Comparison of ENCODE assay signal across 8 cellular contexts in the genomic region with DNA sequence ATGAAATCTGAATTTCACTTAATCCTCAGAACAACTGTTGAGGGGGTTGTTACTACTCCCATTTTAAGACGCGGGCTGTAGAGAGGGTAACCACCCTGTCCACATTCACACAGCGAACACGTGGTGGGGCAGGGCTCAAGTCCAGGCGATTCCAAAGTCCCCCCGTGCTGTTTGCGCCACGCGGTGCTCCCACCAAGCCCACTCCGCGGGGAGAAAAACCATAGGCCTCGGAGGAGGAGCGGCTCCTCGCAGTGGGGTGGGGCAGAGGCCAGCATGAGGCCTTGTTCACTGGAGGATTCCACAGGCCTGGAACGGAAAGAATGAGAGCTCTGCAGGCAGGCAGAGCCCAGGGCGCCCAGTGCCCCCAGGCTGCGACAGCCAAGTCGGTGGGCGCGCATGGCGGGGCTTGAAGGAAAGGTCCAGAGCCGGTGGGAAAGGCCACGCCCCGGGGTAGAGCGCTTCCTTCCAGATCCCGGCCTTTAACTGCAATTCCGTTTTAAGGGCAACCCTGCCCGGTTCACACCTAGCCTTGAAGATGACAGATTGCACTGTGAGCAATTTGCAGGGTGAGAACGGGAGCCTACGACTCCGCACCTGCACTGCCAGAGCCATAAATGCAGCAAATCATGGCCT.
DNase-seq lines count a peak whose midpoint lies in the region; ATAC-seq and TF ChIP-seq lines count a peak whose summit lies in the region.

No MANE protein-coding gene starts in this region.

- H3K9me2 ChIP-seq in PC-9 (ENCODE audit: insufficient read depth), result no peaks in the 10 kb centered on the region

- CTCF ChIA-PET in PC-9 (lab: Charles Lee), result no interaction called here

- peak overlapping the region; percentile 80 for H3K4me2 ChIP-seq in PC-9

- H3K9me3 ChIP-seq in PC-9 (ENCODE audit: insufficient read depth, low read depth), result no peaks in the 10 kb centered on the region

- no peaks in the 10 kb centered on the region for H3K79me2 ChIP-seq in PC-9 (ENCODE audit: low read depth)

- TSS peak; percentile 72 for BruUV-seq in PC-9 (replicated peaks; lab: Mats Ljungman, UMichigan)

- H3F3A ChIP-seq in PC-9 (ENCODE audit: insufficient read depth, low read depth), result peaks cover 53% of the 10 kb centered on the region

- intact Hi-C loops in PC-9 (cut with micrococcal nuclease; ENCODE audit: unreplicated experiment), result loop anchor here (1.0 to 10.0 kb wide), 5 partner anchors 64 to 813 kb away; no protein-coding TSS in a partner anchor

- peak; percentile 40 for DNase-seq in NOMO-1 (lab: John Stamatoyannopoulos, UW; ENCODE audit: unreplicated experiment in 2 of 2)
- DNase-seq in NOMO-1 treated with dmso at 0.1 percent for 144 hours (lab: John Stamatoyannopoulos, UW; ENCODE audit: unreplicated experiment), result no peak
- DNase-seq in PC-9, result peak; percentile 65 to 86
- peak; percentile 45 for DNase-seq in activated gamma-delta T cell treated with Interleukin-2 at 50 U/mL for 16 hours
- DNase-seq in glomerular visceral epithelial cell (ENCODE audit: extremely low spot score), result peak; percentile 44
- DNase-seq in pons (ENCODE audit: low spot score), result peak; percentile 35
- no peak for DNase-seq in AML-193 (lab: John Stamatoyannopoulos, UW)

- no peaks in the 10 kb centered on the region for H3K27me3 ChIP-seq in PC-9 (ENCODE audit: insufficient read depth, low read depth)

- peak overlapping the region; percentile 65 for H2AFZ ChIP-seq in PC-9

- no peaks in the 10 kb centered on the region for H3K36me3 ChIP-seq in PC-9 (ENCODE audit: low read depth)

- H3K27ac ChIP-seq in PC-9, result peak overlapping the region; percentile 96

- TF ChIP-seq CTCF in PC-9 (conservative IDR thresholded peaks at IDR 0.05), result no peak

- POLR2A ChIA-PET in PC-9 (lab: Charles Lee; ENCODE audit: unreplicated experiment), result interaction anchor here (0.5 to 2.2 kb wide), 7 partner anchors 65 to 333 kb away, joined by 3 to 17 read pairs (median 4); no protein-coding TSS in a partner anchor

- H3K4me1 ChIP-seq in PC-9 (replicated peaks; ENCODE audit: insufficient read depth), result peaks cover 70% of the 10 kb centered on the region

- H4K20me1 ChIP-seq in PC-9 (ENCODE audit: insufficient read depth), result no peaks in the 10 kb centered on the region

- peak; percentile 17 for ATAC-seq in HG03521 (IDR thresholded peaks at IDR 0.05; ENCODE audit: unreplicated experiment)

- H3K4me3 ChIP-seq in PC-9, result peak overlapping the region; percentile 49

Comparison
In these comparisons a context has a peak if more than half of its experiments do, and no peak if none do; other contexts are left out.
1. DNase-seq: peak in NOMO-1 (2 of 2), PC-9 (2 of 2), activated gamma-delta T cell treated with Interleukin-2 at 50 U/mL for 16 hours (single experiment), glomerular visceral epithelial cell (single experiment) and pons (single experiment); none in NOMO-1 treated with dmso at 0.1 percent for 144 hours (single experiment) and AML-193 (0 of 2).